In the genomic region with DNA sequence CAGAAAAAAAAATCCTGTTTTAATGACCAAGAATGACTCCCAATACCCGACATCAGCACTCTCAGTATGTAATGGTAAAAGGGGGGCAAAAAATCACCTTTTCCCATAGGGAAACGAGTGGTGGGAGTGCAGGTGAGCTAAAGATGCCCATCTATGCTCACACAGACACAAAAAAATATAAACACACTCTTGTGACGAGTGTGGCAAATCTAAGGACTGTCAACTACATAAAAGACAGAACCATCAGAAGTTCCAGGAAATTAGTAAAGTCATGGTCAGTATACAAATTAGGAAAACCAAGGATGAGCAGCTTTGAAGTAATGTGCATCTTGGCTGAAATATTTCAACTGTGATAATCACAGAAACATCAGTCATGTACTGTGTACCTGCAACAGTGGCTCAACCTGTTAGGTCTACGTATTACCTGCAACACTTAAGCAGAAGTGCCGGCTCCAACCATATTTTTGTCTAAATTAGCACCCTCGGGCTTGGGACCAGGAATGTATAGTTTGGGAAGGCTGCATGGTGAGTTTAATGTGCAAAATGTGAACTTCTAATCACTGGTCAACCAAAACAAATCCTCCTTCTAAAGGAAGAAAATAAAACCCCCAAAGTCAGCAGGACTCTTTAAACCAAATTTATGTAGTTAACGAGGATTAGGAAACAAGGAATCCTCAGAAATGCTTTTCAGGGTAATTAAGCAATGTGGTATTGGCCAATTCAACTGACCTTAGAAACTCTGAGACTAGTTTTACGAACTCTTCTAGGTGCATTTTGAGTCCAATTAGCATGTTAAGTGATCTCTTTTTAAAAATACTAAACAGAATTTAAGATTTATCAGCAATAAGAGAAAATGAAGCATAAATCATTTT, we compare ENCODE assay signal across 20 cellular contexts. TPM values are rescaled to one million over a fixed set of nuclear protein-coding genes. Genes with fewer than 3 reads are reported as not detected.
A peak's percentile ranks its signal among the peaks of the same experiment; 100 is the strongest.
DNase-seq lines count a peak whose midpoint lies in the region; ATAC-seq and TF ChIP-seq lines count a peak whose summit lies in the region.
"Had no signal": no experiment of that assay in that cellular context is flagged by ENCODE, and none has a peak within 500 bp of the region (broad histone marks: within the 10 kb centered on the region; RNA-seq: fewer than 3 reads in every experiment).

No MANE protein-coding gene starts in this region.

- H3K4me1 ChIP-seq in HEK293 (ENCODE audit: control insufficient read depth, insufficient read depth, low read length) (no peaks in the 10 kb centered on the region), endodermal cell (ENCODE audit: control insufficient read depth, insufficient read depth, low read length) (no peaks in the 10 kb centered on the region), subcutaneous abdominal adipose tissue (ENCODE audit: control insufficient read depth in 5 of 5, insufficient read depth in 5 of 5, low read length in 5 of 5) (peaks cover 0 to 38% (median 28%) of the 10 kb centered on the region in 5 donors)
- H3K4me1 ChIP-seq: SJCRH30 had no signal

- H3K27me3 ChIP-seq in endodermal cell (ENCODE audit: control insufficient read depth, insufficient read depth, low read length, poor library complexity, severe bottlenecking) (no peaks in the 10 kb centered on the region), subcutaneous abdominal adipose tissue (ENCODE audit: control insufficient read depth in 5 of 5, insufficient read depth in 4 of 5, low read length in 5 of 5) (no peaks in the 10 kb centered on the region)
- H3K27me3 ChIP-seq: SJCRH30 had no signal

- no peak overlapping the region for H3K4me3 Mint-ChIP-seq in endodermal cell
- H3K4me3 Mint-ChIP-seq: CD4-positive, alpha-beta T cell had no signal

- H3K36me3 ChIP-seq in HEK293 (ENCODE audit: control insufficient read depth in 2 of 2, insufficient read depth in 1 of 2, low read length in 2 of 2) (peaks cover 4 to 20% of the 10 kb centered on the region in 2 experiments; a peak in 2 of 3 replicates), endodermal cell (ENCODE audit: control insufficient read depth, insufficient read depth, low read length) (peaks cover 45% of the 10 kb centered on the region), subcutaneous abdominal adipose tissue (ENCODE audit: control insufficient read depth in 5 of 5, insufficient read depth in 5 of 5, low read length in 5 of 5) (peaks cover 4 to 16% (median 12%) of the 10 kb centered on the region in 5 donors)

- CTCF ChIA-PET in HEK293 (lab: Yijun Ruan, JAX): interaction anchor here (1.0 kb wide), 1 partner anchor 25 kb away, joined by 3 read pairs; a partner anchor contains a TSS

- 86 to 90% methylated on average over 4 to 7 of the region's 8 CpGs for WGBS in endodermal cell (ENCODE audit: insufficient coverage in 1 of 2, insufficient read length in 1 of 2), 2 experiments

- no peaks in the 10 kb centered on the region for H3K9me3 Mint-ChIP-seq in endodermal cell
- H3K9me3 Mint-ChIP-seq: CD4-positive, alpha-beta T cell had no signal

- no peak overlapping the region for H3K9ac ChIP-seq in endodermal cell (ENCODE audit: extremely low read depth, low read length, poor library complexity, severe bottlenecking)
- peak overlapping the region in 1 of 5 donors; percentile 12 for H3K9ac ChIP-seq in subcutaneous abdominal adipose tissue (ENCODE audit: low read length in 5 of 5)

- peak overlapping the region; percentile 31 for H3K27ac Mint-ChIP-seq in endodermal cell
- H3K27ac Mint-ChIP-seq: CD4-positive, alpha-beta T cell had no signal

- no peak overlapping the region for H3K27ac ChIP-seq in HEK293 (ENCODE audit: extremely low read depth, low read depth, low read length)
- no peak overlapping the region for H3K27ac ChIP-seq in endodermal cell (ENCODE audit: low read depth, low read length)
- H3K27ac ChIP-seq in subcutaneous abdominal adipose tissue (ENCODE audit: low read depth, low read length): peak overlapping the region; percentile 6
- H3K27ac ChIP-seq: PC-9, RWPE1, SJCRH30 had no signal

- POLR2A ChIA-PET in HEK293 (lab: Yijun Ruan, JAX): no interaction called here

- ATAC-seq in HG03097 (IDR thresholded peaks at IDR 0.05; ENCODE audit: low FRiP score, unreplicated experiment): no peak
- ATAC-seq in GM18909 (IDR thresholded peaks at IDR 0.05; ENCODE audit: poor library complexity, unreplicated experiment): no peak

- DNase-seq in SIG-M5 treated with dmso at 0.1 percent for 504 hours (lab: John Stamatoyannopoulos, UW; ENCODE audit: unreplicated experiment): peak; percentile 25
- no peak for DNase-seq in SIG-M5 (lab: John Stamatoyannopoulos, UW)
- no peak for DNase-seq in endodermal cell
- no peak for DNase-seq in medulla oblongata (ENCODE audit: extremely low spot score)
- DNase-seq: CD4-positive, alpha-beta T cell; DMS153; H7; MV-4-11; NCI-H1694 treated with DMSO at 0.1 percent for 48 hours; NCI-H2107; NCI-H2227 treated with DMSO at 0.1 percent for 48 hours; NCI-H524; NCI-H82; PC-9; SJCRH30 had no signal

- H3K4me1 Mint-ChIP-seq in endodermal cell: peaks cover 11% of the 10 kb centered on the region

- TF ChIP-seq CTCF in HEK293 (tag by site-specific recombination; IDR thresholded peaks at IDR 0.05) (no peak), endodermal cell (conservative IDR thresholded peaks at IDR 0.05) (no peak)

- H3K4me3 ChIP-seq in HEK293 (ENCODE audit: low read depth, low read length) (no peak overlapping the region), endodermal cell (ENCODE audit: low read length) (no peak overlapping the region), subcutaneous abdominal adipose tissue (ENCODE audit: low read depth in 1 of 5, low read length in 5 of 5) (no peak overlapping the region)
- H3K4me3 ChIP-seq: PC-9, SJCRH30 had no signal

- no peaks in the 10 kb centered on the region for H3K9me3 ChIP-seq in HEK293 (ENCODE audit: control insufficient read depth, insufficient read depth, low read depth, low read length)
- no peaks in the 10 kb centered on the region for H3K9me3 ChIP-seq in endodermal cell (ENCODE audit: control insufficient read depth, low read length)
- no peaks in the 10 kb centered on the region for H3K9me3 ChIP-seq in subcutaneous abdominal adipose tissue (ENCODE audit: control insufficient read depth in 5 of 5, low read length in 5 of 5)
- H3K9me3 ChIP-seq: SJCRH30 had no signal

- peaks cover 20% of the 10 kb centered on the region for H3K36me3 Mint-ChIP-seq in endodermal cell (ENCODE audit: low read depth)

- H3K27me3 Mint-ChIP-seq in endodermal cell (ENCODE audit: insufficient read depth): no peaks in the 10 kb centered on the region
- H3K27me3 Mint-ChIP-seq: CD4-positive, alpha-beta T cell had no signal

TF ChIP-seq in HEK293, 187 proteins besides CTCF, POLR2A, EP300 and RAD21 (continues in another document):
- no peak for TF ChIP-seq ZBTB48 (tag by site-specific recombination; IDR thresholded peaks at IDR 0.05)
- no peak for TF ChIP-seq ZNF423 (tag by site-specific recombination; IDR thresholded peaks at IDR 0.05)
- TF ChIP-seq FEZF1 (tag by site-specific recombination; IDR thresholded peaks at IDR 0.05): peak; percentile 31; the same call in 1 of the 2 replicates
- TF ChIP-seq, protein P1, sequence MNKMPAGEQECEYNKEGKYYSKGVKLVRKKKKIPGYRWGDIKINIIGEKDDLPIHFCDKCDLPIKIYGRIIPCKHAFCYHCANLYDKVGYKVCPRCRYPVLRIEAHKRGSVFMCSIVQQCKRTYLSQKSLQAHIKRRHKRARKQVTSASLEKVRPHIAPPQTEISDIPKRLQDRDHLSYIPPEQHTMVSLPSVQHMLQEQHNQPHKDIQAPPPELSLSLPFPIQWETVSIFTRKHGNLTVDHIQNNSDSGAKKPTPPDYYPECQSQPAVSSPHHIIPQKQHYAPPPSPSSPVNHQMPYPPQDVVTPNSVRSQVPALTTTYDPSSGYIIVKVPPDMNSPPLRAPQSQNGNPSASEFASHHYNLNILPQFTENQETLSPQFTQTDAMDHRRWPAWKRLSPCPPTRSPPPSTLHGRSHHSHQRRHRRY (tag by site-specific recombination; IDR thresholded peaks at IDR 0.05): no peak
- TF ChIP-seq WT1 (tag by site-specific recombination; IDR thresholded peaks at IDR 0.05): 0 out of 2 replicates have a peak, but pooled peaks have one; percentile 39
- TF ChIP-seq, protein P2, sequence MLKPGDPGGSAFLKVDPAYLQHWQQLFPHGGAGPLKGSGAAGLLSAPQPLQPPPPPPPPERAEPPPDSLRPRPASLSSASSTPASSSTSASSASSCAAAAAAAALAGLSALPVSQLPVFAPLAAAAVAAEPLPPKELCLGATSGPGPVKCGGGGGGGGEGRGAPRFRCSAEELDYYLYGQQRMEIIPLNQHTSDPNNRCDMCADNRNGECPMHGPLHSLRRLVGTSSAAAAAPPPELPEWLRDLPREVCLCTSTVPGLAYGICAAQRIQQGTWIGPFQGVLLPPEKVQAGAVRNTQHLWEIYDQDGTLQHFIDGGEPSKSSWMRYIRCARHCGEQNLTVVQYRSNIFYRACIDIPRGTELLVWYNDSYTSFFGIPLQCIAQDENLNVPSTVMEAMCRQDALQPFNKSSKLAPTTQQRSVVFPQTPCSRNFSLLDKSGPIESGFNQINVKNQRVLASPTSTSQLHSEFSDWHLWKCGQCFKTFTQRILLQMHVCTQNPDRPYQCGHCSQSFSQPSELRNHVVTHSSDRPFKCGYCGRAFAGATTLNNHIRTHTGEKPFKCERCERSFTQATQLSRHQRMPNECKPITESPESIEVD (tag by site-specific recombination; IDR thresholded peaks at IDR 0.05): peak; percentile 84
- no peak for TF ChIP-seq ZNF843 (tag by site-specific recombination; IDR thresholded peaks at IDR 0.05)
- peak; percentile 69 for TF ChIP-seq SCRT1 (tag by site-specific recombination; IDR thresholded peaks at IDR 0.05; ENCODE audit: borderline replicate concordance)
- TF ChIP-seq SCRT2 (tag by site-specific recombination; IDR thresholded peaks at IDR 0.05): 0 out of 2 replicates have a peak, but pooled peaks have one; percentile 12
- no peak for TF ChIP-seq ZNF354C (tag by site-specific recombination; IDR thresholded peaks at IDR 0.05; ENCODE audit: borderline replicate concordance, low read depth)

RNA-seq across cellular contexts. Expression of a gene that starts 24.4 kb away (rescaled TPM):
- total RNA-seq in endodermal cell: 100 to 1,000 TPM; 148 to 182 TPM
- polyA plus RNA-seq in endodermal cell (2013, experiment 1 of 2): 145 TPM
- 147 TPM for polyA plus RNA-seq in endodermal cell (2013, experiment 2 of 2)
